9 cellular contexts compared by ENCODE assay signal in genomic region chr5:131264453-131265200, GRCh38. TPM values are rescaled to one million over a fixed set of nuclear protein-coding genes. Genes with fewer than 3 reads are reported as not detected.
A peak's percentile ranks its signal among the peaks of the same experiment; 100 is the strongest.
DNase-seq lines count a peak whose midpoint lies in the region; ATAC-seq, FAIRE-seq and TF ChIP-seq lines count a peak whose summit lies in the region.
"Had no signal": no experiment of that assay in that cellular context is flagged by ENCODE, and none has a peak within 500 bp of the region (broad histone marks: within the 10 kb centered on the region; RNA-seq: fewer than 3 reads in every experiment).

No MANE protein-coding gene starts in this region.

- no peak for TF ChIP-seq CTCF in SU-DHL-6 (IDR thresholded peaks at IDR 0.05; ENCODE audit: insufficient read depth, low read length, poor library complexity, severe bottlenecking)
- no peak for TF ChIP-seq CTCF in bronchial epithelial cell (IDR thresholded peaks at IDR 0.05; ENCODE audit: insufficient read depth, low read length, severe bottlenecking)

- H3K9me3 ChIP-seq in SU-DHL-6 (ENCODE audit: insufficient read depth, low read length), result no peaks in the 10 kb centered on the region

- H3K36me3 ChIP-seq in SU-DHL-6 (ENCODE audit: low read length) (peaks cover 4% of the 10 kb centered on the region; the same call in 1 of the 2 replicates), bronchial epithelial cell (ENCODE audit: control insufficient read depth, insufficient read depth, low read length) (no peaks in the 10 kb centered on the region)

- peak overlapping the region; percentile 100 for H3K4me2 ChIP-seq in SU-DHL-6 (ENCODE audit: low read depth, low read length, poor library complexity, severe bottlenecking)

- peaks cover 81% of the 10 kb centered on the region for H3K79me2 ChIP-seq in SU-DHL-6 (ENCODE audit: insufficient read depth, low read length)

- H3K27ac ChIP-seq in SU-DHL-6 (ENCODE audit: low read depth, low read length), result peak overlapping the region; percentile 92

- H3K9me2 ChIP-seq in SU-DHL-6 (replicated peaks; ENCODE audit: insufficient read depth, low read length), result no peaks in the 10 kb centered on the region

- H2AFZ ChIP-seq in SU-DHL-6 (ENCODE audit: low read depth, low read length, severe bottlenecking), result no peak overlapping the region

- DNase-seq in NCI-H1694 treated with DMSO at 0.1 percent for 48 hours (lab: John Stamatoyannopoulos, UW) (peak; percentile 2), NCI-H1694 (lab: John Stamatoyannopoulos, UW) (no peak), bronchial epithelial cell (ENCODE audit: low read depth) (peak; percentile 36), kidney tubule cell (ENCODE audit: low spot score) (peak; percentile 44), NCI-H774 (lab: John Stamatoyannopoulos, UW) (no peak)
- DNase-seq in stimulated activated CD4-positive, alpha-beta T cell treated with anti-CD3 and anti-CD28 coated beads, Interleukin-1b, Interleukin-23, amount 100 ng/mL, for 48 hours, result peak; percentile 53

- H3K9ac ChIP-seq in SU-DHL-6 (ENCODE audit: low read length), result peak overlapping the region; percentile 92

- H3K27me3 ChIP-seq in SU-DHL-6 (ENCODE audit: low read length), result no peaks in the 10 kb centered on the region
- H3K27me3 ChIP-seq in bronchial epithelial cell (ENCODE audit: control insufficient read depth, insufficient read depth, low read length), result no peaks in the 10 kb centered on the region

- FAIRE-seq in bronchial epithelial cell (lab: Jason Lieb, UNC), result no peak
- FAIRE-seq: G401.6 had no signal

- ATAC-seq in HG03045 (IDR thresholded peaks at IDR 0.05; ENCODE audit: unreplicated experiment), result peak; percentile 11

- peaks cover 65% of the 10 kb centered on the region for H3F3A ChIP-seq in SU-DHL-6 (ENCODE audit: insufficient read depth)

- H3K4me3 ChIP-seq in SU-DHL-6 (ENCODE audit: insufficient read depth, low read length, poor library complexity, severe bottlenecking) (peak overlapping the region; percentile 98), bronchial epithelial cell (ENCODE audit: low read depth, low read length) (peak overlapping the region; percentile 98)

- H4K20me1 ChIP-seq in SU-DHL-6 (ENCODE audit: low read depth, low read length), result no peaks in the 10 kb centered on the region; the same call in 1 of the 2 replicates

RNA-seq across cellular contexts. Expression of gene CDC42SE2, which starts 0.8 kb away (rescaled TPM):
- 51.6 and 73.2 TPM in 2 replicates for total RNA-seq in bronchial epithelial cell

Comparison
In these comparisons a context has a peak if more than half of its experiments do, and no peak if none do; other contexts are left out.
1. DNase-seq: peak in NCI-H1694 treated with DMSO at 0.1 percent for 48 hours (single experiment), bronchial epithelial cell (single experiment), kidney tubule cell (single experiment) and stimulated activated CD4-positive, alpha-beta T cell treated with anti-CD3 and anti-CD28 coated beads, Interleukin-1b, Interleukin-23, amount 100 ng/mL, for 48 hours (single experiment); none in NCI-H1694 (single experiment) and NCI-H774 (single experiment).